ENCODE assay signal across 1 cellular context in the genomic region with DNA sequence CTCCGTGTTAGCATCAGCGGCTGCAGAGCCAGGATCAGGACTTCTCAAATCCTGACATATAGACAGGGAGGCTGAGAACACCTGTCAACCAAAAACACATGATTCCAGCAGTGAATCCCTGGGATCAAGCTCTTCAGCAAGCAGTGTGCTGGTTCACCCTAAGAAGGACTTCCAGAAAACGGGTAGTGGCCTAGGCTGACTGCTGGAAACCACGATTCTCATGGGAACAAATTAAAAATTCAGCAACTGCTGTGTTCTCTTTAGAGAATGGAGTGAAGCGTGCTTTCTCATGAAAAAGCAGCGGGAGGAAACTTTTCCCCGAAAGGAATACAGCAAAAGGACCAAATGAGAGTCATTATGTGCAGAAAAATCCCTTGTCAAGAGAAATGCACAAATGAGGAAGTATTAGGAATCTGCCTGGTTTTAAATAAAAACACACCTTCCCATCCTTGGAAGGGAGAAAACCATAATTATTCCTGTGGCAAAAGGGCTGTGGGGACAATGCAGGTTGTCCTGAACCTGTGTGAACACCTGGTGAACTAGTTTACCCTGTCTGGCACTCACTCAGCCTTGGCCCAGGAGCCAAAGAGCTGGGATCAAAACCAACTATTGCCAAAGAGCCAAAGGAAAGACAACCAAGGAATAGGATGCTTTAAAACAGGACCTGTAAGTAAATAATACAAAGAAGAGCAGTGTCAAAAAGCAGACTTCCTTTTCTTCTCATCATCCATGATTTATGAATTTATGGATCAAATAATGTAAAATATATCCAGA.
TF ChIP-seq lines count a peak whose summit lies in the region.

No MANE protein-coding gene starts in this region.

TF ChIP-seq in H1, 55 proteins besides CTCF, POLR2A, EP300 and RAD21 (continued from another document):
- TF ChIP-seq TCF12 (IDR thresholded peaks at IDR 0.05; ENCODE audit: low read depth, low read length): no peak
- no peak for TF ChIP-seq POLR2AphosphoS5 (IDR thresholded peaks at IDR 0.05; ENCODE audit: low read depth, low read length)
- TF ChIP-seq ZNF274 (IDR thresholded peaks at IDR 0.05; ENCODE audit: borderline replicate concordance, extremely low read depth, low read length): no peak
- no peak for TF ChIP-seq EZH2 (IDR thresholded peaks at IDR 0.05; ENCODE audit: low read depth, low read length, severe bottlenecking)
- no peak for TF ChIP-seq JUND (IDR thresholded peaks at IDR 0.05; ENCODE audit: low read length)
- no peak for TF ChIP-seq FOSL1 (IDR thresholded peaks at IDR 0.05; ENCODE audit: insufficient read depth, low read depth, low read length)
- TF ChIP-seq, protein P1, sequence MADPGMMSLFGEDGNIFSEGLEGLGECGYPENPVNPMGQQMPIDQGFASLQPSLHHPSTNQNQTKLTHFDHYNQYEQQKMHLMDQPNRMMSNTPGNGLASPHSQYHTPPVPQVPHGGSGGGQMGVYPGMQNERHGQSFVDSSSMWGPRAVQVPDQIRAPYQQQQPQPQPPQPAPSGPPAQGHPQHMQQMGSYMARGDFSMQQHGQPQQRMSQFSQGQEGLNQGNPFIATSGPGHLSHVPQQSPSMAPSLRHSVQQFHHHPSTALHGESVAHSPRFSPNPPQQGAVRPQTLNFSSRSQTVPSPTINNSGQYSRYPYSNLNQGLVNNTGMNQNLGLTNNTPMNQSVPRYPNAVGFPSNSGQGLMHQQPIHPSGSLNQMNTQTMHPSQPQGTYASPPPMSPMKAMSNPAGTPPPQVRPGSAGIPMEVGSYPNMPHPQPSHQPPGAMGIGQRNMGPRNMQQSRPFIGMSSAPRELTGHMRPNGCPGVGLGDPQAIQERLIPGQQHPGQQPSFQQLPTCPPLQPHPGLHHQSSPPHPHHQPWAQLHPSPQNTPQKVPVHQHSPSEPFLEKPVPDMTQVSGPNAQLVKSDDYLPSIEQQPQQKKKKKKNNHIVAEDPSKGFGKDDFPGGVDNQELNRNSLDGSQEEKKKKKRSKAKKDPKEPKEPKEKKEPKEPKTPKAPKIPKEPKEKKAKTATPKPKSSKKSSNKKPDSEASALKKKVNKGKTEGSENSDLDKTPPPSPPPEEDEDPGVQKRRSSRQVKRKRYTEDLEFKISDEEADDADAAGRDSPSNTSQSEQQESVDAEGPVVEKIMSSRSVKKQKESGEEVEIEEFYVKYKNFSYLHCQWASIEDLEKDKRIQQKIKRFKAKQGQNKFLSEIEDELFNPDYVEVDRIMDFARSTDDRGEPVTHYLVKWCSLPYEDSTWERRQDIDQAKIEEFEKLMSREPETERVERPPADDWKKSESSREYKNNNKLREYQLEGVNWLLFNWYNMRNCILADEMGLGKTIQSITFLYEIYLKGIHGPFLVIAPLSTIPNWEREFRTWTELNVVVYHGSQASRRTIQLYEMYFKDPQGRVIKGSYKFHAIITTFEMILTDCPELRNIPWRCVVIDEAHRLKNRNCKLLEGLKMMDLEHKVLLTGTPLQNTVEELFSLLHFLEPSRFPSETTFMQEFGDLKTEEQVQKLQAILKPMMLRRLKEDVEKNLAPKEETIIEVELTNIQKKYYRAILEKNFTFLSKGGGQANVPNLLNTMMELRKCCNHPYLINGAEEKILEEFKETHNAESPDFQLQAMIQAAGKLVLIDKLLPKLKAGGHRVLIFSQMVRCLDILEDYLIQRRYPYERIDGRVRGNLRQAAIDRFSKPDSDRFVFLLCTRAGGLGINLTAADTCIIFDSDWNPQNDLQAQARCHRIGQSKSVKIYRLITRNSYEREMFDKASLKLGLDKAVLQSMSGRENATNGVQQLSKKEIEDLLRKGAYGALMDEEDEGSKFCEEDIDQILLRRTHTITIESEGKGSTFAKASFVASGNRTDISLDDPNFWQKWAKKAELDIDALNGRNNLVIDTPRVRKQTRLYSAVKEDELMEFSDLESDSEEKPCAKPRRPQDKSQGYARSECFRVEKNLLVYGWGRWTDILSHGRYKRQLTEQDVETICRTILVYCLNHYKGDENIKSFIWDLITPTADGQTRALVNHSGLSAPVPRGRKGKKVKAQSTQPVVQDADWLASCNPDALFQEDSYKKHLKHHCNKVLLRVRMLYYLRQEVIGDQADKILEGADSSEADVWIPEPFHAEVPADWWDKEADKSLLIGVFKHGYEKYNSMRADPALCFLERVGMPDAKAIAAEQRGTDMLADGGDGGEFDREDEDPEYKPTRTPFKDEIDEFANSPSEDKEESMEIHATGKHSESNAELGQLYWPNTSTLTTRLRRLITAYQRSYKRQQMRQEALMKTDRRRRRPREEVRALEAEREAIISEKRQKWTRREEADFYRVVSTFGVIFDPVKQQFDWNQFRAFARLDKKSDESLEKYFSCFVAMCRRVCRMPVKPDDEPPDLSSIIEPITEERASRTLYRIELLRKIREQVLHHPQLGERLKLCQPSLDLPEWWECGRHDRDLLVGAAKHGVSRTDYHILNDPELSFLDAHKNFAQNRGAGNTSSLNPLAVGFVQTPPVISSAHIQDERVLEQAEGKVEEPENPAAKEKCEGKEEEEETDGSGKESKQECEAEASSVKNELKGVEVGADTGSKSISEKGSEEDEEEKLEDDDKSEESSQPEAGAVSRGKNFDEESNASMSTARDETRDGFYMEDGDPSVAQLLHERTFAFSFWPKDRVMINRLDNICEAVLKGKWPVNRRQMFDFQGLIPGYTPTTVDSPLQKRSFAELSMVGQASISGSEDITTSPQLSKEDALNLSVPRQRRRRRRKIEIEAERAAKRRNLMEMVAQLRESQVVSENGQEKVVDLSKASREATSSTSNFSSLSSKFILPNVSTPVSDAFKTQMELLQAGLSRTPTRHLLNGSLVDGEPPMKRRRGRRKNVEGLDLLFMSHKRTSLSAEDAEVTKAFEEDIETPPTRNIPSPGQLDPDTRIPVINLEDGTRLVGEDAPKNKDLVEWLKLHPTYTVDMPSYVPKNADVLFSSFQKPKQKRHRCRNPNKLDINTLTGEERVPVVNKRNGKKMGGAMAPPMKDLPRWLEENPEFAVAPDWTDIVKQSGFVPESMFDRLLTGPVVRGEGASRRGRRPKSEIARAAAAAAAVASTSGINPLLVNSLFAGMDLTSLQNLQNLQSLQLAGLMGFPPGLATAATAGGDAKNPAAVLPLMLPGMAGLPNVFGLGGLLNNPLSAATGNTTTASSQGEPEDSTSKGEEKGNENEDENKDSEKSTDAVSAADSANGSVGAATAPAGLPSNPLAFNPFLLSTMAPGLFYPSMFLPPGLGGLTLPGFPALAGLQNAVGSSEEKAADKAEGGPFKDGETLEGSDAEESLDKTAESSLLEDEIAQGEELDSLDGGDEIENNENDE (IDR thresholded peaks at IDR 0.05; ENCODE audit: insufficient replicate concordance, low read length): no peak
